In the genomic region with DNA sequence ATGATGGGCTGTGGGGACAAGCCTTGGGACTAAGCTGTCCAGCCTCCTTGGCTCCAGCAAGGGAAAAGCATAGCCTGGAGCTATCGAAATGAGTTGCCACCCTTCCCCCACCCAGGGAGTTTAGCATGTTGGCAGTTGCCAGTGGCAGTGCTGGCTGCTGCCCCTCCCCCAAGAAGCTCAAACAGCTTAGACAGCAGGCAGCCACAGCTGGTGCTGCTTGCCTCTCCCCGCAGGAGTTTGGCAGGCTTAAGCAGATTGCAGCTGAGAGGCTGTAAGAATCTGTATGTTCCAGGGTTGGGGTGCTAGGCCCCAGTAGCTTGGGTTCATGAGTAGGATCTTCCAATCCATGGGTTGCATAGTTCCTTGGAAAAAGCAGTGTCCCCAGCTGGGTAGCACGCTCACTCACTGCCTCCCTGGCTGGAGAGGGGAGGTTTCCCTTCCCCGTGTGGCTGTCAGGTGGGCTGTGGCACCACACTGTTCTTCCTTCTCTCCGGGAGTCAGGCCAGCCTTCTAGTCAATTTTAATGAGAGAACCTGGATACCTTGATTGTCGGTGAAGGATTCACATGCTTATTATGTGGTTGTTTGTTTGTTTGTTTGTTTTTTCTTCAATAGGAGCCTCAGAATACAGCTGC, we compare ENCODE assay signal across 14 cellular contexts.
A peak's percentile ranks its signal among the peaks of the same experiment; 100 is the strongest.
DNase-seq lines count a peak whose midpoint lies in the region; ATAC-seq and TF ChIP-seq lines count a peak whose summit lies in the region.
"Had no signal": no experiment of that assay in that cellular context is flagged by ENCODE, and none has a peak within 500 bp of the region (broad histone marks: within the 10 kb centered on the region; RNA-seq: fewer than 3 reads in every experiment).

No MANE protein-coding gene starts in this region.

- no peak overlapping the region for H3K27ac Mint-ChIP-seq in nephron progenitor cell
- no peak overlapping the region for H3K27ac Mint-ChIP-seq in CD8-positive, alpha-beta T cell
- H3K27ac Mint-ChIP-seq: activated naive CD8-positive, alpha-beta T cell; type B pancreatic cell had no signal

- TF ChIP-seq CTCF in nephron progenitor cell (IDR thresholded peaks at IDR 0.05) = no peak
- no peak for TF ChIP-seq CTCF in CD8-positive, alpha-beta T cell (IDR thresholded peaks at IDR 0.05)

- no peaks in the 10 kb centered on the region for H3F3A ChIP-seq in GM23248 (ENCODE audit: insufficient read depth)

- no peak for ATAC-seq in CD8-positive, alpha-beta T cell
- no peak for ATAC-seq in GM21576 (IDR thresholded peaks at IDR 0.05; ENCODE audit: unreplicated experiment)

- H3K9me3 Mint-ChIP-seq in nephron progenitor cell = peaks cover 23% of the 10 kb centered on the region
- peaks cover 45% of the 10 kb centered on the region for H3K9me3 Mint-ChIP-seq in CD8-positive, alpha-beta T cell

- 0 out of 2 replicates have a peak, but pooled peaks cover 14% of the 10 kb centered on the region for H3K27me3 ChIP-seq in GM23248 (replicated peaks; ENCODE audit: insufficient read depth)
- no peaks in the 10 kb centered on the region for H3K27me3 ChIP-seq in CD8-positive, alpha-beta T cell (ENCODE audit: insufficient read depth, low read length)
- H3K27me3 ChIP-seq: ovary had no signal

- H3K4me3 Mint-ChIP-seq in nephron progenitor cell = no peak overlapping the region
- H3K4me3 Mint-ChIP-seq in CD8-positive, alpha-beta T cell = no peak overlapping the region
- H3K4me3 Mint-ChIP-seq: activated naive CD8-positive, alpha-beta T cell; type B pancreatic cell had no signal

- POLR2A ChIA-PET in CD8-positive, alpha-beta T cell (lab: Charles Lee) = no interaction called here

- no peak overlapping the region for H3K9ac ChIP-seq in GM23248
- H3K9ac ChIP-seq: SK-N-SH had no signal

- WGBS in GM23248 (ENCODE audit: low coverage in 1 of 2, low lambda C conversion rate in 2 of 2, missing lambda C conversion rate in 2 of 2), 2 experiments = 41 to 51% methylated on average over 6 of the region's 6 CpGs

- H4K20me1 ChIP-seq in GM23248 (ENCODE audit: insufficient read depth) = no peaks in the 10 kb centered on the region

- H2AFZ ChIP-seq in GM23248 = no peak overlapping the region

- DNase-seq in GM23248 (peak; percentile 17), NCI-H446 (lab: John Stamatoyannopoulos, UW) (peak; percentile 7 to 87), ecto neural progenitor cell (ENCODE audit: low spot score) (peak; percentile 79), nephron progenitor cell (peak; percentile 41), NK-92 (lab: John Stamatoyannopoulos, UW; ENCODE audit: unreplicated experiment) (no peak), SW 1271 (lab: John Stamatoyannopoulos, UW) (no peak)
- no peak for DNase-seq in CD8-positive, alpha-beta T cell
- DNase-seq: activated CD4-positive, alpha-beta T cell treated with anti-CD3 and anti-CD28 coated beads, Interleukin-2, amount 50 U/mL, for 1 hour; Calu3; ovary; SK-N-SH had no signal

- H3K4me1 ChIP-seq in GM23248 (ENCODE audit: insufficient read depth) = no peaks in the 10 kb centered on the region
- no peaks in the 10 kb centered on the region for H3K4me1 ChIP-seq in CD8-positive, alpha-beta T cell (ENCODE audit: insufficient read depth, low read length)

- H3K4me3 ChIP-seq in GM23248 = no peak overlapping the region
- no peak overlapping the region for H3K4me3 ChIP-seq in CD8-positive, alpha-beta T cell (ENCODE audit: low read depth, low read length)
- H3K4me3 ChIP-seq: ovary had no signal

- no peaks in the 10 kb centered on the region for H3K27me3 Mint-ChIP-seq in nephron progenitor cell (ENCODE audit: low read depth, poor library complexity)
- no peaks in the 10 kb centered on the region for H3K27me3 Mint-ChIP-seq in CD8-positive, alpha-beta T cell (ENCODE audit: low read depth)
- H3K27me3 Mint-ChIP-seq: activated naive CD8-positive, alpha-beta T cell had no signal

- no peaks in the 10 kb centered on the region for H3K36me3 ChIP-seq in GM23248 (ENCODE audit: low read depth)
- H3K36me3 ChIP-seq in CD8-positive, alpha-beta T cell (ENCODE audit: insufficient read depth, low read length) = no peaks in the 10 kb centered on the region
- H3K36me3 ChIP-seq: ovary had no signal

- H3K36me3 Mint-ChIP-seq in nephron progenitor cell (ENCODE audit: low read depth) = no peaks in the 10 kb centered on the region
- H3K36me3 Mint-ChIP-seq in CD8-positive, alpha-beta T cell = no peaks in the 10 kb centered on the region
- H3K36me3 Mint-ChIP-seq: activated naive CD8-positive, alpha-beta T cell had no signal

- H3K4me2 ChIP-seq in GM23248 (ENCODE audit: unreplicated experiment) = no peak overlapping the region
- H3K4me2 ChIP-seq: SK-N-SH had no signal

- H3K4me1 Mint-ChIP-seq in nephron progenitor cell = peaks cover 4% of the 10 kb centered on the region
- no peaks in the 10 kb centered on the region for H3K4me1 Mint-ChIP-seq in CD8-positive, alpha-beta T cell (ENCODE audit: low read depth)

- H3K9me3 ChIP-seq in GM23248 (ENCODE audit: low read depth) = peaks cover 5% of the 10 kb centered on the region
- no peaks in the 10 kb centered on the region for H3K9me3 ChIP-seq in CD8-positive, alpha-beta T cell (ENCODE audit: low read length)
- H3K9me3 ChIP-seq: ovary, SK-N-SH had no signal

- in situ Hi-C loops in GM23248 (cut with MboI) = no loop called here

- H3K9me2 ChIP-seq in GM23248 (ENCODE audit: insufficient read depth) = no peaks in the 10 kb centered on the region
- H3K9me2 ChIP-seq: SK-N-SH had no signal

- H3K27ac ChIP-seq in GM23248 = no peak overlapping the region
- no peak overlapping the region for H3K27ac ChIP-seq in CD8-positive, alpha-beta T cell (ENCODE audit: low read depth, low read length)
- H3K27ac ChIP-seq: ovary had no signal

- CTCF ChIA-PET in CD8-positive, alpha-beta T cell (lab: Charles Lee) = no interaction called here

- intact Hi-C loops in CD8-positive, alpha-beta T cell (cut with DNase I, micrococcal nuclease) = no loop called here

- H3K79me2 ChIP-seq in GM23248 (ENCODE audit: insufficient read depth) = no peaks in the 10 kb centered on the region

Comparison
In these comparisons a context has a peak if more than half of its experiments do, and no peak if none do; other contexts are left out.
1. DNase-seq: peak in GM23248 (single experiment), NCI-H446 (2 of 2), ecto neural progenitor cell (single experiment) and nephron progenitor cell (single experiment); none in NK-92 (single experiment), SW 1271 (0 of 2) and CD8-positive, alpha-beta T cell (0 of 7).